In genomic region chr7:45848734-45849133, GRCh38 we compare ENCODE assay signal across 9 cellular contexts. TPM values are rescaled to one million over a fixed set of nuclear protein-coding genes. Genes with fewer than 3 reads are reported as not detected.
"Had no signal": no experiment of that assay in that cellular context is flagged by ENCODE, and none has a peak within 500 bp of the region (broad histone marks: within the 10 kb centered on the region; RNA-seq: fewer than 3 reads in every experiment).

No MANE protein-coding gene starts in this region.

RNA-seq across cellular contexts. Expression of gene CCDC201, which starts 24.1 kb away (rescaled TPM):
- total RNA-seq: OCI-LY7, PC-9, Peyer's patch, Right ventricle myocardium inferior, Right ventricle myocardium superior, RPMI7951, SJCRH30, SJSA1, SK-MEL-5 had no signal

RNA-seq across cellular contexts. Expression of gene IGFBP1, which starts 39.6 kb away (rescaled TPM):
- total RNA-seq: OCI-LY7, Peyer's patch, Right ventricle myocardium inferior, Right ventricle myocardium superior, RPMI7951, SJCRH30, SJSA1, SK-MEL-5 had no signal
